ENCODE assay signal across 8 cellular contexts in the genomic region with DNA sequence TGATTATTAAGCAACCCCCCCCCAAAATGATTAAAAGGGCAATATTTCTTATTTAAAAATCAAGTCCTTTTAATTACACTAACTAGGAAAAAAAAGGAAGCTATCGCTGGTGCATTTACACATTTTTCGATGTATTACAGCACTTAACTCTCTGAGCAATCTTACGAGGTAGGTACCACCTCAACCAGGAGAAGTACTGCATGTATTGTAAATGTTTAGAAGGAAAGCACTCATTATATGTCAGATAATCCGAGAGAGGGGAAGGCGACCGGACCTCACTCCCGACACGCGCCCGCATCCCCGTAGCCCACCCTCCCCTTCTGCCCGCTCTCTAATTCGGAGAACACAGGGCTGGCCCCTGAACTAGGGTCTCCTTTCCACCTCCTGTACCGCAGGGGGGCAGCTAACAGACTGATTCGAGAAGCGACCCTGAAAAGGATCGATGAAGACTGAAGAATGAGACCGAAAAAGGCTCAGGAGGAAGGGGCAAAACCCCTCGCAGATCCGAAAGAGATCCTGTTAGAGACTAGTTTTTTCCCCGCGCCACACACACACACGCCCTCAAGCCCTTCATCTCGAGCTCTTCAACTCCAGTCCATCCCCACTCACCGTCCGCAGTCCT. TPM values are rescaled to one million over a fixed set of nuclear protein-coding genes. Genes with fewer than 3 reads are reported as not detected.
DNase-seq lines count a peak whose midpoint lies in the region; ATAC-seq and TF ChIP-seq lines count a peak whose summit lies in the region.

No MANE protein-coding gene starts in this region.

- H3K9me3 ChIP-seq in Peyer's patch (no peaks in the 10 kb centered on the region), sigmoid colon (no peaks in the 10 kb centered on the region)

- WGBS in sigmoid colon, 2 donors = 0% methylated on average over 26 of the region's 26 CpGs

- H3K4me1 ChIP-seq in GM23338 (ENCODE audit: insufficient read depth) = peaks cover 17% of the 10 kb centered on the region
- peaks cover 0 to 24% (median 0%) of the 10 kb centered on the region in 4 donors for H3K4me1 ChIP-seq in Peyer's patch
- H3K4me1 ChIP-seq in sigmoid colon = peaks cover 0 to 39% (median 36%) of the 10 kb centered on the region in 4 donors

- peaks cover 12% of the 10 kb centered on the region for H3K27me3 Mint-ChIP-seq in GM23338 (ENCODE audit: insufficient read depth, low read depth, poor library complexity)

- DNase-seq in GM06990 (ENCODE audit: extremely low read depth, insufficient read length) = no peak
- no peak for DNase-seq in GM23338 (ENCODE audit: low spot score)
- DNase-seq in Peyer's patch = peak in 1 of 3 donors; percentile 24
- DNase-seq in fibroblast of villous mesenchyme (ENCODE audit: low read depth) = no peak
- no peak for DNase-seq in sigmoid colon
- DNase-seq in NCI-H2029 treated with DMSO at 0.1 percent for 48 hours (lab: John Stamatoyannopoulos, UW) = no peak
- DNase-seq in NCI-H1436 (lab: John Stamatoyannopoulos, UW) = no peak
- no peak for DNase-seq in SIG-M5 treated with dmso at 0.1 percent for 504 hours (lab: John Stamatoyannopoulos, UW; ENCODE audit: unreplicated experiment)

- H3K4me3 ChIP-seq in GM06990 (replicated peaks; ENCODE audit: low read depth, low read length) (peak overlapping the region; percentile 90), GM23338 (peak overlapping the region; percentile 94), Peyer's patch (peak overlapping the region; percentile 57 to 92 (median 72)), fibroblast of villous mesenchyme (ENCODE audit: low read depth, low read length) (peak overlapping the region; percentile 98), sigmoid colon (peak overlapping the region; percentile 67 to 92 (median 77))

- H3K27me3 ChIP-seq in GM06990 (replicated peaks; ENCODE audit: control insufficient read depth, insufficient read depth, low read length) = no peaks in the 10 kb centered on the region
- H3K27me3 ChIP-seq in GM23338 (ENCODE audit: insufficient read depth) = no peaks in the 10 kb centered on the region
- H3K27me3 ChIP-seq in Peyer's patch = no peaks in the 10 kb centered on the region
- no peaks in the 10 kb centered on the region for H3K27me3 ChIP-seq in sigmoid colon

- TF ChIP-seq POLR2A in Peyer's patch (IDR thresholded peaks at IDR 0.05) = no peak
- no peak for TF ChIP-seq POLR2A in sigmoid colon (IDR thresholded peaks at IDR 0.05)

- H3K36me3 Mint-ChIP-seq in GM23338 (ENCODE audit: low read depth) = peaks cover 59% of the 10 kb centered on the region

- no peaks in the 10 kb centered on the region for H3K9me2 ChIP-seq in GM23338 (ENCODE audit: insufficient read depth)

- peak overlapping the region; percentile 92 for H3K4me2 ChIP-seq in GM23338

- H3K4me1 Mint-ChIP-seq in GM23338 = peaks cover 13% of the 10 kb centered on the region; the same call in 2 of the 3 replicates

- H3K27ac ChIP-seq in GM23338 (ENCODE audit: low read depth) = peak overlapping the region; percentile 93
- peak overlapping the region; percentile 81 to 94 (median 86) for H3K27ac ChIP-seq in Peyer's patch
- peak overlapping the region; percentile 83 to 95 (median 90) for H3K27ac ChIP-seq in sigmoid colon

- H4K20me1 ChIP-seq in GM23338 (replicated peaks; ENCODE audit: insufficient read depth) = 0 out of 2 replicates have a peak, but pooled peaks cover 13% of the 10 kb centered on the region

- H3K4me3 Mint-ChIP-seq in GM23338 = peak overlapping the region; percentile 97

- no peaks in the 10 kb centered on the region for H3K9me3 Mint-ChIP-seq in GM23338

- H3K27ac Mint-ChIP-seq in GM23338 = peak overlapping the region; percentile 98

- peak; percentile 52 for ATAC-seq in GM23338

- peak; percentile 14 for TF ChIP-seq CTCF in GM06990 (IDR thresholded peaks at IDR 0.05; ENCODE audit: insufficient read depth, low read length, poor library complexity, severe bottlenecking)
- TF ChIP-seq CTCF in GM23338 (conservative IDR thresholded peaks at IDR 0.05; ENCODE audit: low read depth in 2 of 2) = no peak
- TF ChIP-seq CTCF in Peyer's patch (IDR thresholded peaks at IDR 0.05) = no peak
- TF ChIP-seq CTCF in fibroblast of villous mesenchyme (IDR thresholded peaks at IDR 0.05; ENCODE audit: insufficient read depth, low read depth, low read length) = no peak
- TF ChIP-seq CTCF in sigmoid colon (IDR thresholded peaks at IDR 0.05) = no peak

- H3K79me2 ChIP-seq in GM23338 (replicated peaks; ENCODE audit: insufficient read depth) = peaks cover 88% of the 10 kb centered on the region

- intact Hi-C loops in sigmoid colon (cut with DNase I) = loop anchor here (2.0 kb wide), 1 partner anchor 146 kb away; the partner anchor contains the start of gene TASP1

- no peak for TF ChIP-seq EP300 in sigmoid colon (IDR thresholded peaks at IDR 0.05)

- no peaks in the 10 kb centered on the region for H3F3A ChIP-seq in GM23338 (replicated peaks; ENCODE audit: low read depth)

- H2AFZ ChIP-seq in GM23338 = peak overlapping the region; percentile 69; the same call in 1 of the 2 replicates

- peaks cover 3% of the 10 kb centered on the region; the same call in 1 of the 2 replicates for H3K36me3 ChIP-seq in GM06990 (ENCODE audit: control insufficient read depth, insufficient read depth, low read length)
- peaks cover 27% of the 10 kb centered on the region for H3K36me3 ChIP-seq in GM23338 (ENCODE audit: insufficient read depth)
- peaks cover 0 to 28% (median 0%) of the 10 kb centered on the region in 3 donors for H3K36me3 ChIP-seq in Peyer's patch
- peaks cover 0 to 50% (median 5%) of the 10 kb centered on the region in 4 donors for H3K36me3 ChIP-seq in sigmoid colon

TF ChIP-seq in GM23338, 12 proteins besides CTCF, POLR2A, EP300 and RAD21 (continues in another document):
- TF ChIP-seq, protein P1, sequence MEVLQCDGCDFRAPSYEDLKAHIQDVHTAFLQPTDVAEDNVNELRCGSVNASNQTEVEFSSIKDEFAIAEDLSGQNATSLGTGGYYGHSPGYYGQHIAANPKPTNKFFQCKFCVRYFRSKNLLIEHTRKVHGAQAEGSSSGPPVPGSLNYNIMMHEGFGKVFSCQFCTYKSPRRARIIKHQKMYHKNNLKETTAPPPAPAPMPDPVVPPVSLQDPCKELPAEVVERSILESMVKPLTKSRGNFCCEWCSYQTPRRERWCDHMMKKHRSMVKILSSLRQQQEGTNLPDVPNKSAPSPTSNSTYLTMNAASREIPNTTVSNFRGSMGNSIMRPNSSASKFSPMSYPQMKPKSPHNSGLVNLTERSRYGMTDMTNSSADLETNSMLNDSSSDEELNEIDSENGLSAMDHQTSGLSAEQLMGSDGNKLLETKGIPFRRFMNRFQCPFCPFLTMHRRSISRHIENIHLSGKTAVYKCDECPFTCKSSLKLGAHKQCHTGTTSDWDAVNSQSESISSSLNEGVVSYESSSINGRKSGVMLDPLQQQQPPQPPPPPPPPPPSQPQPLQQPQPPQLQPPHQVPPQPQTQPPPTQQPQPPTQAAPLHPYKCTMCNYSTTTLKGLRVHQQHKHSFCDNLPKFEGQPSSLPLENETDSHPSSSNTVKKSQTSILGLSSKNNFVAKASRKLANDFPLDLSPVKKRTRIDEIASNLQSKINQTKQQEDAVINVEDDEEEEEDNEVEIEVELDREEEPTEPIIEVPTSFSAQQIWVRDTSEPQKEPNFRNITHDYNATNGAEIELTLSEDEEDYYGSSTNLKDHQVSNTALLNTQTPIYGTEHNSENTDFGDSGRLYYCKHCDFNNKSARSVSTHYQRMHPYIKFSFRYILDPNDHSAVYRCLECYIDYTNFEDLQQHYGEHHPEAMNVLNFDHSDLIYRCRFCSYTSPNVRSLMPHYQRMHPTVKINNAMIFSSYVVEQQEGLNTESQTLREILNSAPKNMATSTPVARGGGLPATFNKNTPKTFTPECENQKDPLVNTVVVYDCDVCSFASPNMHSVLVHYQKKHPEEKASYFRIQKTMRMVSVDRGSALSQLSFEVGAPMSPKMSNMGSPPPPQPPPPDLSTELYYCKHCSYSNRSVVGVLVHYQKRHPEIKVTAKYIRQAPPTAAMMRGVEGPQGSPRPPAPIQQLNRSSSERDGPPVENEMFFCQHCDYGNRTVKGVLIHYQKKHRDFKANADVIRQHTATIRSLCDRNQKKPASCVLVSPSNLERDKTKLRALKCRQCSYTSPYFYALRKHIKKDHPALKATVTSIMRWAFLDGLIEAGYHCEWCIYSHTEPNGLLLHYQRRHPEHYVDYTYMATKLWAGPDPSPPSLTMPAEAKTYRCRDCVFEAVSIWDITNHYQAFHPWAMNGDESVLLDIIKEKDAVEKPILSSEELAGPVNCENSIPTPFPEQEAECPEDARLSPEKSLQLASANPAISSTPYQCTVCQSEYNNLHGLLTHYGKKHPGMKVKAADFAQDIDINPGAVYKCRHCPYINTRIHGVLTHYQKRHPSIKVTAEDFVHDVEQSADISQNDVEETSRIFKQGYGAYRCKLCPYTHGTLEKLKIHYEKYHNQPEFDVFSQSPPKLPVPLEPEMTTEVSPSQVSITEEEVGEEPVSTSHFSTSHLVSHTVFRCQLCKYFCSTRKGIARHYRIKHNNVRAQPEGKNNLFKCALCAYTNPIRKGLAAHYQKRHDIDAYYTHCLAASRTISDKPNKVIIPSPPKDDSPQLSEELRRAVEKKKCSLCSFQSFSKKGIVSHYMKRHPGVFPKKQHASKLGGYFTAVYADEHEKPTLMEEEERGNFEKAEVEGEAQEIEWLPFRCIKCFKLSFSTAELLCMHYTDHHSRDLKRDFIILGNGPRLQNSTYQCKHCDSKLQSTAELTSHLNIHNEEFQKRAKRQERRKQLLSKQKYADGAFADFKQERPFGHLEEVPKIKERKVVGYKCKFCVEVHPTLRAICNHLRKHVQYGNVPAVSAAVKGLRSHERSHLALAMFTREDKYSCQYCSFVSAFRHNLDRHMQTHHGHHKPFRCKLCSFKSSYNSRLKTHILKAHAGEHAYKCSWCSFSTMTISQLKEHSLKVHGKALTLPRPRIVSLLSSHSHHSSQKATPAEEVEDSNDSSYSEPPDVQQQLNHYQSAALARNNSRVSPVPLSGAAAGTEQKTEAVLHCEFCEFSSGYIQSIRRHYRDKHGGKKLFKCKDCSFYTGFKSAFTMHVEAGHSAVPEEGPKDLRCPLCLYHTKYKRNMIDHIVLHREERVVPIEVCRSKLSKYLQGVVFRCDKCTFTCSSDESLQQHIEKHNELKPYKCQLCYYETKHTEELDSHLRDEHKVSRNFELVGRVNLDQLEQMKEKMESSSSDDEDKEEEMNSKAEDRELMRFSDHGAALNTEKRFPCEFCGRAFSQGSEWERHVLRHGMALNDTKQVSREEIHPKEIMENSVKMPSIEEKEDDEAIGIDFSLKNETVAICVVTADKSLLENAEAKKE (CRISPR knock-in tag; IDR thresholded peaks at IDR 0.05) = no peak

RNA-seq across cellular contexts. Expression of gene ESF1, which starts 0.3 kb away (rescaled TPM):
- total RNA-seq in GM23338 (2014; rRNA removed; shearing (Covaris generic)) = 20.5 and 21.9 TPM in 2 replicates
- 65.0 and 71.7 TPM in 2 replicates for polyA plus RNA-seq in GM23338 (2016; fragmentation: Nextera tagmentation; extraction: Ambion mirVana)
- total RNA-seq in Peyer's patch = 10 to 100 TPM in 2 of 4 donors, 1 to 10 TPM in 2; 7.9 to 26.4 (median 9.6) TPM
- total RNA-seq in fibroblast of villous mesenchyme = 7.4 and 13.8 TPM in 2 replicates
- 10 to 100 TPM; 14.0 to 20.5 (median 16.0) TPM for total RNA-seq in sigmoid colon
- polyA plus RNA-seq in sigmoid colon = 10 to 100 TPM in 1 of 3 donors, 1 to 10 TPM in 2; 7.2 to 11.3 (median 8.0) TPM

RNA-seq across cellular contexts. Expression of gene NDUFAF5, which starts 0.4 kb away (rescaled TPM):
- total RNA-seq in GM23338 (2014; rRNA removed; shearing (Covaris generic)) = 18.0 and 25.3 TPM in 2 replicates
- 23.1 and 33.0 TPM in 2 replicates for polyA plus RNA-seq in GM23338 (2016; fragmentation: Nextera tagmentation; extraction: Ambion mirVana)
- total RNA-seq in Peyer's patch = 10 to 100 TPM; 15.4 to 25.4 (median 23.0) TPM
- 16.0 and 22.9 TPM in 2 replicates for total RNA-seq in fibroblast of villous mesenchyme
- total RNA-seq in sigmoid colon = 10 to 100 TPM; 17.4 to 21.7 (median 18.5) TPM
- 10 to 100 TPM; 18.5 to 28.2 (median 26.4) TPM for polyA plus RNA-seq in sigmoid colon
